Comparison of ENCODE assay signal across 1 cellular context in the genomic region with DNA sequence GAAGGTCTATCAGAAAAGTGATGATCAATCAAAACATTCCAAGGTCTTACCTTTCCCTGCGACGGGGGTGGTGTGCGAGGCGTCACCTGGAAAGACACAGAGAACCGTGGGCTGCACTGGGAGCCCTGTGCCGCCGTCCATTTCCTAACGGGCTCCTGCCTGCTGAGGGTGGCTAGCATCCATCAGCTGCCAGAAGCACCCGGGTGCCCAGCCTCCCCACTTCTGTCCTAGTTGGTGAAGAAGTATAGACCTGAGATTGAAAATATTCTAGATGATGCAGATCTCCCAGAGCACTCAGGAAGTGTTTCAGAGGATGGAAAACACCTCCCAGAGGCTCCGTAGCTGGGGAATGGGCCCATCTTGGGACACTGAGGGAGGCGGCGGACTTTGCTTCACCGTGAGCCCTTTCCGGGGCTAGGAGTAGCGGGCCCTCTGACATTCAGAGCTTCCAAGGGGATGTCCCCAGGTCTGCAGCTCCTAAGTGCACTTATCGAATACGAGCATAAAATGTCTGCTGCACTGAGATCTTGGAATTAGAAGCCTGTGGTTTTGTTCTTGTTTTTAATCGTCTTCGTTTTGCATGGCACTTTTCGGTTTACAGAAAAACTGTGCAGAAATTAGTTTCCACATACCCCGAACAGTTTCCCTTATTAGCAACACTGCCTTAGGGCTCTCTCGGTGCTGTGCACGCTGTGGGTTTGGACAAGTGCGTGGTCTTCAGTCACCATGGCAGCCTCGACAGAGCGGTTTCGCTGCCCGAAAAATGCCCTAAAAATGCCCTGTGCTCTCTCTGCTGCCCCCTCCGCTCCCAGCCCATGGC.
A peak's percentile ranks its signal among the peaks of the same experiment; 100 is the strongest.
TF ChIP-seq lines count a peak whose summit lies in the region.

No MANE protein-coding gene starts in this region.

TF ChIP-seq in GM12878, 131 proteins besides CTCF, POLR2A, EP300 and RAD21:
- TF ChIP-seq RUNX3 (IDR thresholded peaks at IDR 0.05; ENCODE audit: low read length) (peak; percentile 24; the same call in 1 of the 2 replicates), KLF5 (IDR thresholded peaks at IDR 0.05; ENCODE audit: partially characterized antibody) (no peak), ZNF622 (IDR thresholded peaks at IDR 0.05) (no peak), ESRRA (IDR thresholded peaks at IDR 0.05; ENCODE audit: low read length) (no peak), CREM (IDR thresholded peaks at IDR 0.05; ENCODE audit: low read depth) (no peak), HCFC1 (IDR thresholded peaks at IDR 0.05; ENCODE audit: low read length) (no peak), YBX1 (IDR thresholded peaks at IDR 0.05) (no peak)
- TF ChIP-seq, protein P1, sequence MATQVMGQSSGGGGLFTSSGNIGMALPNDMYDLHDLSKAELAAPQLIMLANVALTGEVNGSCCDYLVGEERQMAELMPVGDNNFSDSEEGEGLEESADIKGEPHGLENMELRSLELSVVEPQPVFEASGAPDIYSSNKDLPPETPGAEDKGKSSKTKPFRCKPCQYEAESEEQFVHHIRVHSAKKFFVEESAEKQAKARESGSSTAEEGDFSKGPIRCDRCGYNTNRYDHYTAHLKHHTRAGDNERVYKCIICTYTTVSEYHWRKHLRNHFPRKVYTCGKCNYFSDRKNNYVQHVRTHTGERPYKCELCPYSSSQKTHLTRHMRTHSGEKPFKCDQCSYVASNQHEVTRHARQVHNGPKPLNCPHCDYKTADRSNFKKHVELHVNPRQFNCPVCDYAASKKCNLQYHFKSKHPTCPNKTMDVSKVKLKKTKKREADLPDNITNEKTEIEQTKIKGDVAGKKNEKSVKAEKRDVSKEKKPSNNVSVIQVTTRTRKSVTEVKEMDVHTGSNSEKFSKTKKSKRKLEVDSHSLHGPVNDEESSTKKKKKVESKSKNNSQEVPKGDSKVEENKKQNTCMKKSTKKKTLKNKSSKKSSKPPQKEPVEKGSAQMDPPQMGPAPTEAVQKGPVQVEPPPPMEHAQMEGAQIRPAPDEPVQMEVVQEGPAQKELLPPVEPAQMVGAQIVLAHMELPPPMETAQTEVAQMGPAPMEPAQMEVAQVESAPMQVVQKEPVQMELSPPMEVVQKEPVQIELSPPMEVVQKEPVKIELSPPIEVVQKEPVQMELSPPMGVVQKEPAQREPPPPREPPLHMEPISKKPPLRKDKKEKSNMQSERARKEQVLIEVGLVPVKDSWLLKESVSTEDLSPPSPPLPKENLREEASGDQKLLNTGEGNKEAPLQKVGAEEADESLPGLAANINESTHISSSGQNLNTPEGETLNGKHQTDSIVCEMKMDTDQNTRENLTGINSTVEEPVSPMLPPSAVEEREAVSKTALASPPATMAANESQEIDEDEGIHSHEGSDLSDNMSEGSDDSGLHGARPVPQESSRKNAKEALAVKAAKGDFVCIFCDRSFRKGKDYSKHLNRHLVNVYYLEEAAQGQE (IDR thresholded peaks at IDR 0.05; ENCODE audit: low read depth, low read length), result no peak
- TF ChIP-seq, protein P2, sequence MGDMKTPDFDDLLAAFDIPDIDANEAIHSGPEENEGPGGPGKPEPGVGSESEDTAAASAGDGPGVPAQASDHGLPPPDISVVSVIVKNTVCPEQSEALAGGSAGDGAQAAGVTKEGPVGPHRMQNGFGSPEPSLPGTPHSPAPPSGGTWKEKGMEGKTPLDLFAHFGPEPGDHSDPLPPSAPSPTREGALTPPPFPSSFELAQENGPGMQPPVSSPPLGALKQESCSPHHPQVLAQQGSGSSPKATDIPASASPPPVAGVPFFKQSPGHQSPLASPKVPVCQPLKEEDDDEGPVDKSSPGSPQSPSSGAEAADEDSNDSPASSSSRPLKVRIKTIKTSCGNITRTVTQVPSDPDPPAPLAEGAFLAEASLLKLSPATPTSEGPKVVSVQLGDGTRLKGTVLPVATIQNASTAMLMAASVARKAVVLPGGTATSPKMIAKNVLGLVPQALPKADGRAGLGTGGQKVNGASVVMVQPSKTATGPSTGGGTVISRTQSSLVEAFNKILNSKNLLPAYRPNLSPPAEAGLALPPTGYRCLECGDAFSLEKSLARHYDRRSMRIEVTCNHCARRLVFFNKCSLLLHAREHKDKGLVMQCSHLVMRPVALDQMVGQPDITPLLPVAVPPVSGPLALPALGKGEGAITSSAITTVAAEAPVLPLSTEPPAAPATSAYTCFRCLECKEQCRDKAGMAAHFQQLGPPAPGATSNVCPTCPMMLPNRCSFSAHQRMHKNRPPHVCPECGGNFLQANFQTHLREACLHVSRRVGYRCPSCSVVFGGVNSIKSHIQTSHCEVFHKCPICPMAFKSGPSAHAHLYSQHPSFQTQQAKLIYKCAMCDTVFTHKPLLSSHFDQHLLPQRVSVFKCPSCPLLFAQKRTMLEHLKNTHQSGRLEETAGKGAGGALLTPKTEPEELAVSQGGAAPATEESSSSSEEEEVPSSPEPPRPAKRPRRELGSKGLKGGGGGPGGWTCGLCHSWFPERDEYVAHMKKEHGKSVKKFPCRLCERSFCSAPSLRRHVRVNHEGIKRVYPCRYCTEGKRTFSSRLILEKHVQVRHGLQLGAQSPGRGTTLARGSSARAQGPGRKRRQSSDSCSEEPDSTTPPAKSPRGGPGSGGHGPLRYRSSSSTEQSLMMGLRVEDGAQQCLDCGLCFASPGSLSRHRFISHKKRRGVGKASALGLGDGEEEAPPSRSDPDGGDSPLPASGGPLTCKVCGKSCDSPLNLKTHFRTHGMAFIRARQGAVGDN (IDR thresholded peaks at IDR 0.05), result no peak
